In the genomic region with DNA sequence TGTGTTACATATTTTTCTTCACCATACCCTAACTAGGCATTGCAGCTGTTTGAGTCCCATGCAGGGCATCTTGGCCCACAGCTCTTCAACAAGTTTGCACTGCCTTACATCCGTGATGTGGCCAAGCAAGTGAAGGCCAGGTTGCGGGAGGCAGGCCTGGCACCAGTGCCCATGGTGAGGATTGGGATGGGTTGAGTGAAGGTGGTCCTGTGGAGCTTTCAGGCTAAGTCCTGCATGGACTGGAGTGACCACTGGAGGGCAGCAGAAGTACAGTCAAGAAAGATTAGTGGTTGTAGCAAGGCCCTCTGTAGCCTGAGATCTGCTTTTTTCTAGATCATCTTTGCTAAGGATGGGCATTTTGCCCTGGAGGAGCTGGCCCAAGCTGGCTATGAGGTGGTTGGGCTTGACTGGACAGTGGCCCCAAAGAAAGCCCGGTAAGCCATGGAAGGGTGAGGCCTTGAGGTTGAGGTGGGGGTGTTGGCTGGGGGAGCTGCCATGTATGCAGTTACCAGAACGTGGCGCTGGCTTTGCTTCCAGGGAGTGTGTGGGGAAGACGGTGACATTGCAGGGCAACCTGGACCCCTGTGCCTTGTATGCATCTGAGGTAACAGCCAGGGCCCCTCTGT, we compare ENCODE assay signal across 1 cellular context.
TF ChIP-seq lines count a peak whose summit lies in the region.

No MANE protein-coding gene starts in this region.

TF ChIP-seq in K562, 482 proteins besides CTCF, POLR2A, EP300 and RAD21 (continued from another document):
- no peak for TF ChIP-seq PATZ1 (CRISPR knock-in tag; IDR thresholded peaks at IDR 0.05; ENCODE audit: borderline replicate concordance)
- TF ChIP-seq RBM22 (IDR thresholded peaks at IDR 0.05; ENCODE audit: low read depth, low read length, poor library complexity, severe bottlenecking), result no peak
- no peak for TF ChIP-seq DDX20 (tag; IDR thresholded peaks at IDR 0.05; ENCODE audit: low read depth)
- no peak for TF ChIP-seq JUND (IDR thresholded peaks at IDR 0.05; ENCODE audit: borderline replicate concordance, low read depth, low read length)
- TF ChIP-seq JUND (tag; IDR thresholded peaks at IDR 0.05; ENCODE audit: borderline replicate concordance, low read depth, low read length), result peak; percentile 34; the same call in 2 of the 3 replicates
- no peak for TF ChIP-seq MTF1 (CRISPR knock-in tag; IDR thresholded peaks at IDR 0.05; ENCODE audit: borderline replicate concordance)
- TF ChIP-seq RFX7 (CRISPR knock-in tag; IDR thresholded peaks at IDR 0.05), result no peak
- TF ChIP-seq ZFX (CRISPR knock-in tag; IDR thresholded peaks at IDR 0.05), result peak; percentile 48
- TF ChIP-seq ZNF707 (CRISPR knock-in tag; conservative IDR thresholded peaks at IDR 0.05), result no peak
- no peak for TF ChIP-seq EWSR1 (IDR thresholded peaks at IDR 0.05; ENCODE audit: borderline replicate concordance, low read depth, partially characterized antibody)
- TF ChIP-seq SMARCB1 (IDR thresholded peaks at IDR 0.05; ENCODE audit: insufficient read length, low read depth), result no peak
- peak; percentile 75 for TF ChIP-seq SP1 (CRISPR knock-in tag; IDR thresholded peaks at IDR 0.05)
- no peak for TF ChIP-seq HIVEP1 (CRISPR knock-in tag; IDR thresholded peaks at IDR 0.05)
- no peak for TF ChIP-seq ILF3 (IDR thresholded peaks at IDR 0.05; ENCODE audit: borderline replicate concordance)
- TF ChIP-seq ETV6 (IDR thresholded peaks at IDR 0.05; ENCODE audit: borderline replicate concordance in 1 of 2, low read depth in 2 of 2, low read length in 1 of 2), result no peak
- no peak for TF ChIP-seq ETV6 (CRISPR knock-in tag; IDR thresholded peaks at IDR 0.05; ENCODE audit: borderline replicate concordance)
- TF ChIP-seq, protein P1, sequence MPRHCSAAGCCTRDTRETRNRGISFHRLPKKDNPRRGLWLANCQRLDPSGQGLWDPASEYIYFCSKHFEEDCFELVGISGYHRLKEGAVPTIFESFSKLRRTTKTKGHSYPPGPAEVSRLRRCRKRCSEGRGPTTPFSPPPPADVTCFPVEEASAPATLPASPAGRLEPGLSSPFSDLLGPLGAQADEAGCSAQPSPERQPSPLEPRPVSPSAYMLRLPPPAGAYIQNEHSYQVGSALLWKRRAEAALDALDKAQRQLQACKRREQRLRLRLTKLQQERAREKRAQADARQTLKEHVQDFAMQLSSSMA (CRISPR knock-in tag; IDR thresholded peaks at IDR 0.05), result no peak
- TF ChIP-seq IRF9 (tag; IDR thresholded peaks at IDR 0.05), result no peak
- no peak for TF ChIP-seq ZNF764 (CRISPR knock-in tag; IDR thresholded peaks at IDR 0.05; ENCODE audit: low read depth)
- TF ChIP-seq, protein P2, sequence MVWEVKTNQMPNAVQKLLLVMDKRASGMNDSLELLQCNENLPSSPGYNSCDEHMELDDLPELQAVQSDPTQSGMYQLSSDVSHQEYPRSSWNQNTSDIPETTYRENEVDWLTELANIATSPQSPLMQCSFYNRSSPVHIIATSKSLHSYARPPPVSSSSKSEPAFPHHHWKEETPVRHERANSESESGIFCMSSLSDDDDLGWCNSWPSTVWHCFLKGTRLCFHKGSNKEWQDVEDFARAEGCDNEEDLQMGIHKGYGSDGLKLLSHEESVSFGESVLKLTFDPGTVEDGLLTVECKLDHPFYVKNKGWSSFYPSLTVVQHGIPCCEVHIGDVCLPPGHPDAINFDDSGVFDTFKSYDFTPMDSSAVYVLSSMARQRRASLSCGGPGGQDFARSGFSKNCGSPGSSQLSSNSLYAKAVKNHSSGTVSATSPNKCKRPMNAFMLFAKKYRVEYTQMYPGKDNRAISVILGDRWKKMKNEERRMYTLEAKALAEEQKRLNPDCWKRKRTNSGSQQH (CRISPR knock-in tag; IDR thresholded peaks at IDR 0.05), result no peak
- TF ChIP-seq CSDE1 (IDR thresholded peaks at IDR 0.05), result no peak
- no peak for TF ChIP-seq HNRNPH1 (optimal IDR thresholded peaks at IDR 0.05; ENCODE audit: low read depth, low read length)
- TF ChIP-seq MLX (CRISPR knock-in tag; conservative IDR thresholded peaks at IDR 0.05), result no peak
- TF ChIP-seq MLLT1 (IDR thresholded peaks at IDR 0.05), result peak; percentile 55 to 74; a peak in 3 of 4 replicates
- no peak for TF ChIP-seq RNF219 (CRISPR knock-in tag; IDR thresholded peaks at IDR 0.05)
- no peak for TF ChIP-seq TAF1 (IDR thresholded peaks at IDR 0.05; ENCODE audit: control insufficient read depth, extremely low read depth, insufficient read depth, low read length, severe bottlenecking)
- no peak for TF ChIP-seq YY1 (IDR thresholded peaks at IDR 0.05; ENCODE audit: borderline replicate concordance in 1 of 3, control insufficient read depth in 1 of 3, extremely low read depth in 1 of 3, insufficient read depth in 3 of 3, insufficient read length in 1 of 3, insufficient replicate concordance in 2 of 3, low read depth in 1 of 3, low read length in 2 of 3)
- TF ChIP-seq RBFOX2 (IDR thresholded peaks at IDR 0.05; ENCODE audit: low read depth, low read length), result peak; percentile 69
- TF ChIP-seq HDAC6 (IDR thresholded peaks at IDR 0.05; ENCODE audit: low read depth, low read length), result no peak
- peak; percentile 58; the same call in 1 of the 2 replicates for TF ChIP-seq ZBTB43 (CRISPR knock-in tag; IDR thresholded peaks at IDR 0.05)
- no peak for TF ChIP-seq KLF13 (tag; IDR thresholded peaks at IDR 0.05; ENCODE audit: borderline replicate concordance, low read depth)
- TF ChIP-seq ZNF407 (IDR thresholded peaks at IDR 0.05; ENCODE audit: low read depth), result no peak
- TF ChIP-seq ZNF584 (CRISPR knock-in tag; IDR thresholded peaks at IDR 0.05; ENCODE audit: low read depth), result no peak
